In the genomic region with DNA sequence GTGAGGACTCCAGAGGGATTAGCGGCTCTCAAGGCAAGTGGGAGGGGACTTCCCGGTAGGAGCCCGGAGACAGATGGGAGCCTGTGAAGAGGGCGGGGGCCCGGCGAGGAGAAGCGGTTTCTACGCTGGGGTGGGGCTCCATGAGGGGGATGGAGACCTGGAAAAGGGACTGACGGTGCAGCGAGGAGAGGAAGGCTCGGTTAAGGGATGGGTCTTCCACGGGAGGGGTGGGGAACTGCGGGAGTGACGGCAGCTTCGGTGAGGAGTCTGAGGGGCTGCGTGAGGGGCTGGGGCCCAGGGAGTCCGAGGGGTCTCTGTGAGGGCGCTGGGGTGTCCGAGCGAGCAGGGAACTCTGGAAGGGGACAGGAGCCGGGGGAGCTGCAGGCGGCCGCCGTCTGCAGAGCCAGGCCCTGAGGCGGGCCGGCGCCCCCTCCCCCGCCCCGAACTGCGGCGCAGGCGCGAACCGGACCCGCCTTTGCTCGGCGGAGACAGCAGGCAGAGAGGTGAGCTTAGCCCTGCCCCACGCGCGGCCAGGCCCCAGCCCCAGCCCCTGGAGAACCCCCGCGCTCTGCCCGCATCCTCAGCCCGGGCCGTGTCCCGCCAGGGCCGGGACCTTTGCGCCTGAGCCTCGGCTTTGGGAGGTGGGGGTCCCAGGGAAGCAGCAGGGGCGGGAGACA, we compare ENCODE assay signal across 8 cellular contexts. TPM values are rescaled to one million over a fixed set of nuclear protein-coding genes. Genes with fewer than 3 reads are reported as not detected.
DNase-seq lines count a peak whose midpoint lies in the region; ATAC-seq and TF ChIP-seq lines count a peak whose summit lies in the region.

A gene with protein sequence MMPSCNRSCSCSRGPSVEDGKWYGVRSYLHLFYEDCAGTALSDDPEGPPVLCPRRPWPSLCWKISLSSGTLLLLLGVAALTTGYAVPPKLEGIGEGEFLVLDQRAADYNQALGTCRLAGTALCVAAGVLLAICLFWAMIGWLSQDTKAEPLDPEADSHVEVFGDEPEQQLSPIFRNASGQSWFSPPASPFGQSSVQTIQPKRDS (plus strand): TSS at position 472 of the 677 bp plus-strand sequence. CDS start 2,533 bp downstream, outside the sequence.

- peak; percentile 46 for ATAC-seq in GM21723 (IDR thresholded peaks at IDR 0.05; ENCODE audit: unreplicated experiment)
- peak; percentile 57 for ATAC-seq in activated CD8-positive, alpha-beta T cell treated with anti-CD3 and anti-CD28 coated beads for 36 hours

- peaks cover 4 to 5% of the 10 kb centered on the region in 2 donors for H3K9me3 ChIP-seq in esophagus (ENCODE audit: control insufficient read depth in 2 of 2, insufficient read depth in 1 of 2, low read depth in 1 of 2, low read length in 1 of 2)
- no peaks in the 10 kb centered on the region for H3K9me3 ChIP-seq in mononuclear cell (ENCODE audit: low read depth, low read length)
- H3K9me3 ChIP-seq in tibial artery: peaks cover 0 to 4% (median 0%) of the 10 kb centered on the region in 3 donors

- peak within 1 kb of the TSS; percentile 80 to 86 for H3K27ac ChIP-seq in esophagus (ENCODE audit: low read depth in 2 of 2, low read length in 1 of 2)
- H3K27ac ChIP-seq in tibial artery: peak within 1 kb of the TSS; percentile 91 to 95

- H3K36me3 ChIP-seq in esophagus (ENCODE audit: control insufficient read depth in 2 of 2, insufficient read depth in 2 of 2, low read length in 1 of 2) (no peaks in the 10 kb centered on the region), tibial artery (peaks cover 0 to 19% (median 6%) of the 10 kb centered on the region in 3 donors)

- intact Hi-C loops in activated CD8-positive, alpha-beta T cell treated with anti-CD3 and anti-CD28 coated beads for 36 hours (cut with micrococcal nuclease): no loop called here
- intact Hi-C loops in tibial artery (cut with DNase I; ENCODE audit: low total_unique reads): loop anchor here (1.0 kb wide), 1 partner anchor 18 kb away; no protein-coding TSS in a partner anchor

- no peaks in the 10 kb centered on the region for H3K27me3 Mint-ChIP-seq in activated CD8-positive, alpha-beta T cell treated with anti-CD3 and anti-CD28 coated beads for 36 hours

- DNase-seq in DMS153 (lab: John Stamatoyannopoulos, UW): peak; percentile 50
- DNase-seq in NCI-H1694 (lab: John Stamatoyannopoulos, UW): peak; percentile 39
- peak; percentile 41 for DNase-seq in activated CD8-positive, alpha-beta T cell treated with anti-CD3 and anti-CD28 coated beads for 36 hours
- DNase-seq in tibial artery: peak; percentile 61 to 81
- no peak for DNase-seq in RPMI8226

- 2% methylated on average over 42 to 50 of the region's 50 CpGs for WGBS in esophagus, 2 donors

- peak within 1 kb of the TSS; percentile 56 to 63 for H3K4me3 ChIP-seq in esophagus (ENCODE audit: low read depth in 1 of 2, low read length in 2 of 2)
- H3K4me3 ChIP-seq in mononuclear cell (ENCODE audit: low read length): peak within 1 kb of the TSS; percentile 61
- H3K4me3 ChIP-seq in tibial artery: peak within 1 kb of the TSS; percentile 65 to 90

- peaks cover 16% of the 10 kb centered on the region for H3K4me1 Mint-ChIP-seq in activated CD8-positive, alpha-beta T cell treated with anti-CD3 and anti-CD28 coated beads for 36 hours (ENCODE audit: low read depth)

- peaks cover 9% of the 10 kb centered on the region for H3K36me3 Mint-ChIP-seq in activated CD8-positive, alpha-beta T cell treated with anti-CD3 and anti-CD28 coated beads for 36 hours (ENCODE audit: low read depth)

- CTCF ChIA-PET in activated CD8-positive, alpha-beta T cell treated with anti-CD3 and anti-CD28 coated beads for 36 hours (lab: Charles Lee): interaction anchor here (1.0 to 3.6 kb wide), 6 partner anchors 14 to 299 kb away, joined by 3 to 24 read pairs (median 4); no protein-coding TSS in a partner anchor

- POLR2A ChIA-PET in activated CD8-positive, alpha-beta T cell treated with anti-CD3 and anti-CD28 coated beads for 36 hours (lab: Charles Lee): interaction anchor here (0.7 to 1.6 kb wide), 2 partner anchors 23 to 117 kb away, joined by 4 read pairs; no protein-coding TSS in a partner anchor

- H3K27ac Mint-ChIP-seq in activated CD8-positive, alpha-beta T cell treated with anti-CD3 and anti-CD28 coated beads for 36 hours: peak within 1 kb of the TSS; percentile 47

- no peak for TF ChIP-seq CTCF in activated CD8-positive, alpha-beta T cell treated with anti-CD3 and anti-CD28 coated beads for 36 hours (IDR thresholded peaks at IDR 0.05)
- no peak for TF ChIP-seq CTCF in tibial artery (IDR thresholded peaks at IDR 0.05)

- H3K9me3 Mint-ChIP-seq in activated CD8-positive, alpha-beta T cell treated with anti-CD3 and anti-CD28 coated beads for 36 hours: peaks cover 7% of the 10 kb centered on the region

- H3K4me1 ChIP-seq in esophagus (ENCODE audit: control insufficient read depth in 2 of 2, insufficient read depth in 2 of 2, low read length in 1 of 2): peaks cover 0 to 5% of the 10 kb centered on the region in 2 donors
- peaks cover 15% of the 10 kb centered on the region for H3K4me1 ChIP-seq in mononuclear cell (ENCODE audit: insufficient read depth, low read length)
- peaks cover 0 to 18% (median 9%) of the 10 kb centered on the region in 4 donors for H3K4me1 ChIP-seq in tibial artery

- no peaks in the 10 kb centered on the region for H3K27me3 ChIP-seq in esophagus (ENCODE audit: control insufficient read depth in 1 of 2, insufficient read depth in 2 of 2, low read length in 2 of 2)
- H3K27me3 ChIP-seq in mononuclear cell (ENCODE audit: insufficient read depth, low read length): no peaks in the 10 kb centered on the region
- H3K27me3 ChIP-seq in tibial artery: no peaks in the 10 kb centered on the region

- H3K4me3 Mint-ChIP-seq in activated CD8-positive, alpha-beta T cell treated with anti-CD3 and anti-CD28 coated beads for 36 hours: peak within 1 kb of the TSS; percentile 79

RNA-seq across cellular contexts. Expression of the gene that starts here (rescaled TPM):
- 1 to 10 TPM; 8.0 to 8.7 TPM for total RNA-seq in activated CD8-positive, alpha-beta T cell treated with anti-CD3 and anti-CD28 coated beads for 36 hours
- 1 to 10 TPM; 6.0 to 6.1 TPM for polyA plus RNA-seq in esophagus
- total RNA-seq in mononuclear cell: 0.63 TPM
